In genomic region chr4:119835511-119835910, GRCh38 we compare ENCODE assay signal across 1 cellular context.
TF ChIP-seq lines count a peak whose summit lies in the region.

No MANE protein-coding gene starts in this region.

TF ChIP-seq in GM23338, 12 proteins besides CTCF, POLR2A, EP300 and RAD21 (continued from another document):
- TF ChIP-seq ZNF462 (CRISPR knock-in tag; IDR thresholded peaks at IDR 0.05) (no peak), JUNB (IDR thresholded peaks at IDR 0.05; ENCODE audit: unreplicated experiment) (no peak), EZH2phosphoT487 (IDR thresholded peaks at IDR 0.05; ENCODE audit: unreplicated experiment) (no peak), ZNF331 (CRISPR knock-in tag; IDR thresholded peaks at IDR 0.05; ENCODE audit: low read depth) (no peak), POLR2AphosphoS5 (IDR thresholded peaks at IDR 0.05; ENCODE audit: low read depth) (no peak), EZH2 (IDR thresholded peaks at IDR 0.05; ENCODE audit: low read depth, unreplicated experiment) (no peak)
- TF ChIP-seq, protein P1, sequence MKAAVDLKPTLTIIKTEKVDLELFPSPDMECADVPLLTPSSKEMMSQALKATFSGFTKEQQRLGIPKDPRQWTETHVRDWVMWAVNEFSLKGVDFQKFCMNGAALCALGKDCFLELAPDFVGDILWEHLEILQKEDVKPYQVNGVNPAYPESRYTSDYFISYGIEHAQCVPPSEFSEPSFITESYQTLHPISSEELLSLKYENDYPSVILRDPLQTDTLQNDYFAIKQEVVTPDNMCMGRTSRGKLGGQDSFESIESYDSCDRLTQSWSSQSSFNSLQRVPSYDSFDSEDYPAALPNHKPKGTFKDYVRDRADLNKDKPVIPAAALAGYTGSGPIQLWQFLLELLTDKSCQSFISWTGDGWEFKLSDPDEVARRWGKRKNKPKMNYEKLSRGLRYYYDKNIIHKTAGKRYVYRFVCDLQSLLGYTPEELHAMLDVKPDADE (IDR thresholded peaks at IDR 0.05) = no peak
